Comparison of ENCODE assay signal across 9 cellular contexts in genomic region chr4:1183985-1184773, GRCh38. TPM values are rescaled to one million over a fixed set of nuclear protein-coding genes. Genes with fewer than 3 reads are reported as not detected.
A peak's percentile ranks its signal among the peaks of the same experiment; 100 is the strongest.
DNase-seq lines count a peak whose midpoint lies in the region; ATAC-seq and TF ChIP-seq lines count a peak whose summit lies in the region.
"Had no signal": no experiment of that assay in that cellular context is flagged by ENCODE, and none has a peak within 500 bp of the region (broad histone marks: within the 10 kb centered on the region; RNA-seq: fewer than 3 reads in every experiment).

No MANE protein-coding gene starts in this region.

- in situ Hi-C loops in KBM-7 (cut with MboI; ENCODE audit: low pct_unique_long_range_greater_than_20kb, low sequenced_read_pairs) (no loop called here), G401 (cut with HindIII; ENCODE audit: low sequenced_read_pairs) (no loop called here)

- H3F3A ChIP-seq in GM23338 (replicated peaks; ENCODE audit: low read depth), result no peaks in the 10 kb centered on the region

- H3K27ac Mint-ChIP-seq in activated naive CD4-positive, alpha-beta T cell treated with anti-CD3 and anti-CD28 coated beads, Interleukin-2, amount 50 U/mL, for 24 hours, result no peak overlapping the region
- no peak overlapping the region for H3K27ac Mint-ChIP-seq in GM23338

- H3K4me1 Mint-ChIP-seq in activated naive CD4-positive, alpha-beta T cell treated with anti-CD3 and anti-CD28 coated beads, Interleukin-2, amount 50 U/mL, for 24 hours, result peaks cover 28% of the 10 kb centered on the region
- H3K4me1 Mint-ChIP-seq in GM23338, result no peaks in the 10 kb centered on the region

- no peaks in the 10 kb centered on the region for H3K79me2 ChIP-seq in GM23338 (replicated peaks; ENCODE audit: insufficient read depth)

- peaks cover 16% of the 10 kb centered on the region for H3K36me3 Mint-ChIP-seq in activated naive CD4-positive, alpha-beta T cell treated with anti-CD3 and anti-CD28 coated beads, Interleukin-2, amount 50 U/mL, for 24 hours
- H3K36me3 Mint-ChIP-seq in GM23338 (ENCODE audit: low read depth), result peaks cover 3% of the 10 kb centered on the region; the same call in 1 of the 3 replicates

- no peaks in the 10 kb centered on the region for H3K9me2 ChIP-seq in GM23338 (ENCODE audit: insufficient read depth)

- H3K4me3 ChIP-seq in esophagus muscularis mucosa (peak overlapping the region in 2 of 4 donors; percentile 1 to 8), upper lobe of left lung (no peak overlapping the region), GM23338 (no peak overlapping the region)

- WGBS in esophagus muscularis mucosa, result 69% methylated on average over 6 of the region's 6 CpGs
- 47 to 52% methylated on average over 6 of the region's 6 CpGs for WGBS in upper lobe of left lung, 2 donors

- TF ChIP-seq POLR2A in esophagus muscularis mucosa (IDR thresholded peaks at IDR 0.05; ENCODE audit: low read depth) (no peak), upper lobe of left lung (IDR thresholded peaks at IDR 0.05) (no peak)

- no peaks in the 10 kb centered on the region for H3K27me3 Mint-ChIP-seq in activated naive CD4-positive, alpha-beta T cell treated with anti-CD3 and anti-CD28 coated beads, Interleukin-2, amount 50 U/mL, for 24 hours
- peaks cover 3% of the 10 kb centered on the region for H3K27me3 Mint-ChIP-seq in GM23338 (ENCODE audit: insufficient read depth, low read depth, poor library complexity)

- TF ChIP-seq CTCF in esophagus muscularis mucosa (IDR thresholded peaks at IDR 0.05) (no peak), upper lobe of left lung (IDR thresholded peaks at IDR 0.05) (no peak), GM23338 (conservative IDR thresholded peaks at IDR 0.05; ENCODE audit: low read depth in 2 of 2) (no peak)

- intact Hi-C loops in esophagus muscularis mucosa (cut with DNase I), result no loop called here

- no peak for TF ChIP-seq EP300 in esophagus muscularis mucosa (IDR thresholded peaks at IDR 0.05)
- TF ChIP-seq EP300 in upper lobe of left lung (IDR thresholded peaks at IDR 0.05), result no peak

- H3K27ac ChIP-seq in esophagus muscularis mucosa (replicated peaks in 1 of 4) (peak overlapping the region in 3 of 4 donors; percentile 8 to 42 (median 24)), upper lobe of left lung (peak overlapping the region in 3 of 4 donors; percentile 12 to 61 (median 23)), GM23338 (ENCODE audit: low read depth) (no peak overlapping the region)

- H3K9me3 ChIP-seq in esophagus muscularis mucosa (no peaks in the 10 kb centered on the region), upper lobe of left lung (peaks cover 0 to 6% (median 0%) of the 10 kb centered on the region in 4 donors)

- H4K20me1 ChIP-seq in GM23338 (replicated peaks; ENCODE audit: insufficient read depth), result no peaks in the 10 kb centered on the region

- H3K36me3 ChIP-seq in esophagus muscularis mucosa (no peaks in the 10 kb centered on the region), upper lobe of left lung (no peaks in the 10 kb centered on the region), GM23338 (ENCODE audit: insufficient read depth) (0 out of 2 replicates have a peak, but pooled peaks cover 7% of the 10 kb centered on the region)

- H3K4me3 Mint-ChIP-seq in activated naive CD4-positive, alpha-beta T cell treated with anti-CD3 and anti-CD28 coated beads, Interleukin-2, amount 50 U/mL, for 24 hours, result peak overlapping the region; percentile 55
- no peak overlapping the region for H3K4me3 Mint-ChIP-seq in GM23338

- no peak overlapping the region for H3K4me2 ChIP-seq in GM23338

- H2AFZ ChIP-seq in GM23338, result no peak overlapping the region

- H3K27me3 ChIP-seq in esophagus muscularis mucosa, result no peaks in the 10 kb centered on the region
- H3K27me3 ChIP-seq in upper lobe of left lung, result no peaks in the 10 kb centered on the region
- H3K27me3 ChIP-seq in GM23338 (ENCODE audit: insufficient read depth), result 0 out of 2 replicates have a peak, but pooled peaks cover 7% of the 10 kb centered on the region

- no peak for DNase-seq in activated naive CD4-positive, alpha-beta T cell treated with Interleukin-2 at 50 U/mL for 16 hours
- DNase-seq in KBM-7 (peak; percentile 26), esophagus muscularis mucosa (ENCODE audit: extremely low spot score) (no peak), upper lobe of left lung (no peak), GM23338 (ENCODE audit: low spot score) (no peak), G401 (ENCODE audit: low spot score) (no peak)

- H3K4me1 ChIP-seq in esophagus muscularis mucosa (peaks cover 0 to 5% (median 2%) of the 10 kb centered on the region in 4 donors), upper lobe of left lung (peaks cover 0 to 9% (median 2%) of the 10 kb centered on the region in 4 donors), GM23338 (ENCODE audit: insufficient read depth) (no peaks in the 10 kb centered on the region)

- H3K9me3 Mint-ChIP-seq in activated naive CD4-positive, alpha-beta T cell treated with anti-CD3 and anti-CD28 coated beads, Interleukin-2, amount 50 U/mL, for 24 hours, result peaks cover 19% of the 10 kb centered on the region
- peaks cover 48% of the 10 kb centered on the region for H3K9me3 Mint-ChIP-seq in GM23338

- ATAC-seq in upper lobe of left lung (ENCODE audit: low FRiP score in 2 of 2), result peak in 1 of 2 donors; percentile 53
- no peak for ATAC-seq in GM23338
- ATAC-seq in HG02571 (IDR thresholded peaks at IDR 0.05; ENCODE audit: unreplicated experiment), result no peak

TF ChIP-seq in GM23338, 12 proteins besides CTCF, POLR2A, EP300 and RAD21:
- TF ChIP-seq JUNB (IDR thresholded peaks at IDR 0.05; ENCODE audit: unreplicated experiment) (no peak), REST (IDR thresholded peaks at IDR 0.05; ENCODE audit: unreplicated experiment) (no peak), ZNF114 (CRISPR knock-in tag; IDR thresholded peaks at IDR 0.05) (no peak), CREB1 (CRISPR knock-in tag; IDR thresholded peaks at IDR 0.05; ENCODE audit: low read depth) (no peak), POLR2AphosphoS5 (IDR thresholded peaks at IDR 0.05; ENCODE audit: low read depth) (no peak), NANOG (IDR thresholded peaks at IDR 0.05; ENCODE audit: borderline replicate concordance) (no peak)

RNA-seq across cellular contexts. Expression of gene SPON2, which starts 11.8 kb away (rescaled TPM):
- total RNA-seq in esophagus muscularis mucosa (10 to 100 TPM; 21.3 to 72.9 (median 58.3) TPM), upper lobe of left lung (10 to 100 TPM; 23.2 to 81.3 (median 50.8) TPM)
- 2.1 and 2.2 TPM in 2 replicates for total RNA-seq in GM23338 (2014; rRNA removed; shearing (Covaris generic))
- polyA plus RNA-seq in GM23338 (2016; fragmentation: Nextera tagmentation; extraction: Ambion mirVana), result 1.2 and 2.4 TPM in 2 replicates
- total RNA-seq in G401 (2014; rRNA removed; shearing (Covaris generic)), result 3.2 TPM in 1 of 2 replicates, not detected in the other
- total RNA-seq: endothelial cell of umbilical vein had no signal
